In the genomic region with DNA sequence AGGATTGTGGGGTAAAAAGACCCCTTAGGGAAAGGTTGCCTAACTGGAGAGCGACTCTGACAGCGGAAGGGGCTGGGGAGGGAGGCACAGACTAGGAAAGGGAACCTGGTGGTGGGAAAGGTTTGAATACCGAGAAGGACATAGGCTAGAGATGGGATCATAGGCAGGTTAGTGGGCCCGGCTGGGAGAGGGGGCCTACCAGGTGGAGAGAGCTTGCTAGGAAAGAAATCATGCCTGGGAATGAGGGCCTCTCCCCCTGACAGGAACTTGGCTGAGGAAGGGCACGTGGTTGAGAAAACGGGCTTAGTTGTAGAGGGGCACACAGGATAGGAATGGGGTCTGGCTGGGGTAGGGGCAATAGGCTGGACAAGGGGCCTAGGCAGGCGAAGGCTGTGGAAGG, we compare ENCODE assay signal across 7 cellular contexts. TPM values are rescaled to one million over a fixed set of nuclear protein-coding genes. Genes with fewer than 3 reads are reported as not detected.
"Had no signal": no experiment of that assay in that cellular context is flagged by ENCODE, and none has a peak within 500 bp of the region (broad histone marks: within the 10 kb centered on the region; RNA-seq: fewer than 3 reads in every experiment).

No MANE protein-coding gene starts in this region.

- DNase-seq: IMR-90, KBM-7 had no signal

- H3K36me3 Mint-ChIP-seq: IgD-negative memory B cell had no signal

- H3K27ac Mint-ChIP-seq: IgD-negative memory B cell had no signal

- ATAC-seq: HepG2, K562 had no signal

- H3K4me1 Mint-ChIP-seq: IgD-negative memory B cell had no signal

RNA-seq across cellular contexts. Expression of gene OTUD6A, which starts 4.4 kb away (rescaled TPM):
- total RNA-seq: HepG2, HT-29, HT1080, IMR-90, K562 had no signal

RNA-seq across cellular contexts. Expression of gene AWAT2, which starts 16.9 kb away (rescaled TPM):
- total RNA-seq: HepG2, HT-29, K562 had no signal
